ENCODE assay signal across 9 cellular contexts in genomic region chr18:79575891-79576685, GRCh38.
DNase-seq lines count a peak whose midpoint lies in the region; ATAC-seq, FAIRE-seq and TF ChIP-seq lines count a peak whose summit lies in the region.
"Had no signal": no experiment of that assay in that cellular context is flagged by ENCODE, and none has a peak within 500 bp of the region (broad histone marks: within the 10 kb centered on the region; RNA-seq: fewer than 3 reads in every experiment).

No MANE protein-coding gene starts in this region.

- H3K4me1 ChIP-seq in esophagus muscularis mucosa, result peaks cover 19 to 35% (median 31%) of the 10 kb centered on the region in 4 donors
- no peaks in the 10 kb centered on the region for H3K4me1 ChIP-seq in effector memory CD4-positive, alpha-beta T cell (ENCODE audit: control insufficient read depth, insufficient read depth, low read length, poor library complexity, severe bottlenecking)

- no peaks in the 10 kb centered on the region for H3K36me3 ChIP-seq in esophagus muscularis mucosa
- no peaks in the 10 kb centered on the region for H3K36me3 ChIP-seq in effector memory CD4-positive, alpha-beta T cell (ENCODE audit: control insufficient read depth, insufficient read depth, low read length)

- H3K27ac ChIP-seq in esophagus muscularis mucosa (replicated peaks in 1 of 4), result peak overlapping the region in 3 of 4 donors; percentile 48 to 70 (median 66)
- no peak overlapping the region for H3K27ac ChIP-seq in effector memory CD4-positive, alpha-beta T cell (ENCODE audit: insufficient read depth, low read length, poor library complexity, severe bottlenecking)

- peak in 1 of 3 experiments; percentile 22 for TF ChIP-seq CTCF in esophagus muscularis mucosa (IDR thresholded peaks at IDR 0.05)
- no peak for TF ChIP-seq CTCF in omental fat pad (IDR thresholded peaks at IDR 0.05)

- 66% methylated on average over 35 of the region's 44 CpGs for WGBS in esophagus muscularis mucosa

- TF ChIP-seq POLR2A in esophagus muscularis mucosa (IDR thresholded peaks at IDR 0.05; ENCODE audit: low read depth), result no peak

- FAIRE-seq in HTR-8/SVneo (lab: Jason Lieb, UNC), result no peak

- no peaks in the 10 kb centered on the region for H3K27me3 ChIP-seq in esophagus muscularis mucosa
- no peaks in the 10 kb centered on the region for H3K27me3 ChIP-seq in effector memory CD4-positive, alpha-beta T cell (replicated peaks; ENCODE audit: control insufficient read depth, insufficient read depth, low read length, poor library complexity, severe bottlenecking)

- ATAC-seq in omental fat pad (ENCODE audit: low FRiP score), result no peak
- no peak for ATAC-seq in GM19324 (IDR thresholded peaks at IDR 0.05; ENCODE audit: low FRiP score, unreplicated experiment)

- no peak for TF ChIP-seq EP300 in esophagus muscularis mucosa (IDR thresholded peaks at IDR 0.05)

- DNase-seq in DMS 273 treated with DMSO at 0.1 percent for 48 hours (lab: John Stamatoyannopoulos, UW) (peak; percentile 57), NCI-H2107 (lab: John Stamatoyannopoulos, UW) (peak; percentile 82), esophagus muscularis mucosa (ENCODE audit: extremely low spot score) (no peak), omental fat pad (ENCODE audit: low spot score) (peak; percentile 18), HTR-8/SVneo (ENCODE audit: insufficient read length, low spot score) (no peak)
- DNase-seq in effector memory CD4-positive, alpha-beta T cell, result no peak
- no peak for DNase-seq in activated CD8-positive, alpha-beta memory T cell treated with anti-CD3 and anti-CD28 coated beads, Interleukin-2, amount 50 U/mL, for 4 hours
- DNase-seq: dermis blood vessel endothelial cell had no signal

- H3K9me3 ChIP-seq in esophagus muscularis mucosa, result peaks cover 0 to 24% (median 19%) of the 10 kb centered on the region in 4 donors
- peaks cover 12% of the 10 kb centered on the region for H3K9me3 ChIP-seq in effector memory CD4-positive, alpha-beta T cell (ENCODE audit: control insufficient read depth, low read length)

- peak overlapping the region in 1 of 4 donors; percentile 9 for H3K4me3 ChIP-seq in esophagus muscularis mucosa
- no peak overlapping the region for H3K4me3 ChIP-seq in effector memory CD4-positive, alpha-beta T cell (ENCODE audit: insufficient read depth, low read depth, low read length, poor library complexity, severe bottlenecking)

- intact Hi-C loops in esophagus muscularis mucosa (cut with DNase I), result no loop called here

Comparison
In these comparisons a context has a peak if more than half of its experiments do, and no peak if none do; other contexts are left out.
1. DNase-seq: peak in DMS 273 treated with DMSO at 0.1 percent for 48 hours (single experiment), NCI-H2107 (single experiment) and omental fat pad (single experiment); none in esophagus muscularis mucosa (single experiment), effector memory CD4-positive, alpha-beta T cell (0 of 3), activated CD8-positive, alpha-beta memory T cell treated with anti-CD3 and anti-CD28 coated beads, Interleukin-2, amount 50 U/mL, for 4 hours (single experiment) and HTR-8/SVneo (single experiment).